In genomic region chr3:169602482-169602881, GRCh38 we compare ENCODE assay signal across 17 cellular contexts.
DNase-seq lines count a peak whose midpoint lies in the region; ATAC-seq and TF ChIP-seq lines count a peak whose summit lies in the region.
"Had no signal": no experiment of that assay in that cellular context is flagged by ENCODE, and none has a peak within 500 bp of the region (broad histone marks: within the 10 kb centered on the region; RNA-seq: fewer than 3 reads in every experiment).

No MANE protein-coding gene starts in this region.

- H3K27ac ChIP-seq in BLaER1 (no peak overlapping the region), prostate gland (no peak overlapping the region)

- H3K36me3 Mint-ChIP-seq in activated B cell treated with CpG ODN at 0.5 μM for 24 hours (ENCODE audit: low read depth) (no peaks in the 10 kb centered on the region), naive B cell (no peaks in the 10 kb centered on the region)
- H3K36me3 Mint-ChIP-seq: CD14-positive monocyte; CD8-positive, alpha-beta T cell had no signal

- H3K27me3 Mint-ChIP-seq in activated B cell treated with CpG ODN at 0.5 μM for 24 hours: no peaks in the 10 kb centered on the region
- H3K27me3 Mint-ChIP-seq in naive B cell: no peaks in the 10 kb centered on the region

- H3K9me3 ChIP-seq in BLaER1 (no peaks in the 10 kb centered on the region), prostate gland (no peaks in the 10 kb centered on the region)

- H3K27ac Mint-ChIP-seq in activated B cell treated with CpG ODN at 0.5 μM for 24 hours (peak overlapping the region; percentile 14), naive B cell (peak overlapping the region in 1 of 6 donors; percentile 75)
- H3K27ac Mint-ChIP-seq: CD14-positive monocyte; CD8-positive, alpha-beta T cell; HFFc6 had no signal

- no peak for TF ChIP-seq CTCF in activated B cell treated with CpG ODN at 0.5 μM for 24 hours (IDR thresholded peaks at IDR 0.05)
- no peak for TF ChIP-seq CTCF in prostate gland (IDR thresholded peaks at IDR 0.05)

- H3K27me3 ChIP-seq in BLaER1 (no peaks in the 10 kb centered on the region), prostate gland (replicated peaks; ENCODE audit: insufficient read depth) (no peaks in the 10 kb centered on the region), H7 (ENCODE audit: control insufficient read depth, insufficient read depth, low read length) (no peaks in the 10 kb centered on the region)

- intact Hi-C loops in activated B cell treated with CpG ODN at 0.5 μM for 24 hours (cut with micrococcal nuclease): loop anchor here (2.0 kb wide), 1 partner anchor 58 kb away; no protein-coding TSS in a partner anchor
- intact Hi-C loops in prostate gland (cut with DNase I): no loop called here

- H3K4me3 Mint-ChIP-seq in activated B cell treated with CpG ODN at 0.5 μM for 24 hours (no peak overlapping the region), naive B cell (no peak overlapping the region)
- H3K4me3 Mint-ChIP-seq: CD14-positive monocyte; CD8-positive, alpha-beta T cell; HFFc6 had no signal

- no peak overlapping the region for H3K4me3 ChIP-seq in BLaER1
- H3K4me3 ChIP-seq in prostate gland: no peak overlapping the region
- no peak overlapping the region for H3K4me3 ChIP-seq in H7 (ENCODE audit: insufficient read depth, low read depth, low read length)

- no peak overlapping the region for H3K9ac ChIP-seq in BLaER1

- TF ChIP-seq POLR2A in prostate gland (IDR thresholded peaks at IDR 0.05): no peak

- H3K36me3 ChIP-seq in BLaER1: no peaks in the 10 kb centered on the region
- H3K36me3 ChIP-seq in prostate gland: no peaks in the 10 kb centered on the region
- H3K36me3 ChIP-seq in H7 (replicated peaks; ENCODE audit: control insufficient read depth, insufficient read depth, low read length): no peaks in the 10 kb centered on the region

- H3K4me1 Mint-ChIP-seq in activated B cell treated with CpG ODN at 0.5 μM for 24 hours (peaks cover 30% of the 10 kb centered on the region), naive B cell (peaks cover 4 to 14% (median 6%) of the 10 kb centered on the region in 3 donors)

- CTCF ChIA-PET in activated B cell treated with CpG ODN at 0.5 μM for 24 hours (lab: Charles Lee): interaction anchor here (0.8 kb wide), 1 partner anchor 67 kb away, joined by 3 read pairs; no protein-coding TSS in a partner anchor

- POLR2A ChIA-PET in activated B cell treated with CpG ODN at 0.5 μM for 24 hours (lab: Charles Lee): no interaction called here

- ATAC-seq in HG02642 (IDR thresholded peaks at IDR 0.05; ENCODE audit: poor library complexity, unreplicated experiment): peak; percentile 32
- peak; percentile 88 for ATAC-seq in activated B cell treated with CpG ODN at 0.5 μM for 24 hours (ENCODE audit: low read depth)
- peak; percentile 70 to 87 for ATAC-seq in naive B cell (ENCODE audit: low read depth in 2 of 2)
- ATAC-seq: CD8-positive, alpha-beta T cell had no signal

- H3K4me1 ChIP-seq in BLaER1: peaks cover 59% of the 10 kb centered on the region
- H3K4me1 ChIP-seq in prostate gland (replicated peaks): no peaks in the 10 kb centered on the region

- no peak for DNase-seq in activated B cell treated with CpG ODN at 0.5 μM for 24 hours
- DNase-seq in naive B cell: peak; percentile 18
- DNase-seq in prostate gland (ENCODE audit: low spot score): no peak
- no peak for DNase-seq in activated CD4-positive, CD25-positive, alpha-beta regulatory T cell treated with anti-CD3 and anti-CD28 coated beads, Interleukin-2, amount 50 U/mL, for 72 hours
- no peak for DNase-seq in H7
- no peak for DNase-seq in NCI-H2171 treated with DMSO at 0.1 percent for 48 hours (lab: John Stamatoyannopoulos, UW)
- DNase-seq: 8988T; AML-193; CD8-positive, alpha-beta T cell; COR-L47; DND-41; GDM1; HCEC 1CT; HFFc6 had no signal

- WGBS in prostate gland: 76% methylated on average over 3 of the region's 3 CpGs

- peak overlapping the region; percentile 58 for H3K4me2 ChIP-seq in BLaER1

- no peaks in the 10 kb centered on the region for H4K20me1 ChIP-seq in BLaER1

- H3K9me3 Mint-ChIP-seq in activated B cell treated with CpG ODN at 0.5 μM for 24 hours: no peaks in the 10 kb centered on the region
- H3K9me3 Mint-ChIP-seq in naive B cell: no peaks in the 10 kb centered on the region
- H3K9me3 Mint-ChIP-seq: CD14-positive monocyte; CD8-positive, alpha-beta T cell; HFFc6 had no signal

Comparison
In these comparisons a context has a peak if more than half of its experiments do, and no peak if none do; other contexts are left out.
1. ATAC-seq: peak in every context shown above with its lines; median percentile 88 in activated B cell treated with CpG ODN at 0.5 μM for 24 hours; 78 in naive B cell; 32 in HG02642.